Comparison of ENCODE assay signal across 5 cellular contexts in the genomic region with DNA sequence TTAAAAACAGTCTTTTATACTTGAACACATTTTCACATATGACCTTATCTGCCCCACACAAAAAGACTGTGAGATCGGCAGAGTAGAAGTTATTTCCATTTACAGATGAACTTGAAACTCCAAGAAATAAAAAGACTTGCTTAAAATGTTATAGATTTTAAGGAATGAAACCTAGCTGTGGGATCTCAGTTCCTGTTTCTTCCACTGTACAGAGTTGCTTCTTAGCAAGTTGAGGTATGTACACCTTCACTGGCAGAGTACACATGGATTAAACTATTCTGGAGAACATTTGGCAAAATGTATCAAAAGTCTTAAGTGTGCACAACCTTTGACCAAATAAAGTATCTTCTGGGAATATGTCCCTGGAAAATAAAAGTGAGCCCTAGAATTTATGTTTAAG.
"Had no signal": no experiment of that assay in that cellular context is flagged by ENCODE, and none has a peak within 500 bp of the region (broad histone marks: within the 10 kb centered on the region; RNA-seq: fewer than 3 reads in every experiment).

No MANE protein-coding gene starts in this region.

- DNase-seq: GDM1, GF-D8 had no signal

- FAIRE-seq: GM12892, GM18507, GM19239 had no signal
